Comparison of ENCODE assay signal across 15 cellular contexts in the genomic region with DNA sequence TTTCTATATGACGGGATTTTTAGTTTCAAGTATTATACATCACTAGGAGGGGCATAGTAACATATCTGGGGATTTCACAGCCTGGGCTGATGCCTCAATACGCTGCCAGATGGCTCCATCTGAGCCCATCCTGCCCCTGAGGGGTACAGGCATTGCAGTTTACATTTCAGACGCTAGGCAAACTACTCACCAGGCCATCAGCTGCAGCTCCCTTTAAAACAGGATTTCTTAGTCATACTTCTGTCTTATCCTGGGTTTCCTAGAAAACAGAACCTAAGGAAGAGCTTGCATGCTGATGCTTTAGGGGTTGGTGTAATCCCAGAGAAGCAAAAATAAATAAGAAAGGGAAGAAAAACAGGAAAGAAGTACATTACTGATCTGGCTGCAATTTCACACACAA.
DNase-seq lines count a peak whose midpoint lies in the region; ATAC-seq and TF ChIP-seq lines count a peak whose summit lies in the region.
"Had no signal": no experiment of that assay in that cellular context is flagged by ENCODE, and none has a peak within 500 bp of the region (broad histone marks: within the 10 kb centered on the region; RNA-seq: fewer than 3 reads in every experiment).

No MANE protein-coding gene starts in this region.

- peak overlapping the region; percentile 16 for H2AFZ ChIP-seq in neuronal stem cell (ENCODE audit: low read length)

- H2BK120ac ChIP-seq in neuronal stem cell (ENCODE audit: low read depth, low read length): no peak overlapping the region

- peaks cover 0 to 3% of the 10 kb centered on the region in 2 donors for H3K4me1 ChIP-seq in neuronal stem cell (ENCODE audit: control insufficient read depth in 2 of 2, insufficient read depth in 1 of 2, low read depth in 1 of 2, low read length in 2 of 2)
- H3K4me1 ChIP-seq: esophagus squamous epithelium, left lung had no signal

- H3K27me3 ChIP-seq in GM06990 (replicated peaks; ENCODE audit: control insufficient read depth, insufficient read depth, low read length) (no peaks in the 10 kb centered on the region), neuronal stem cell (ENCODE audit: control insufficient read depth in 3 of 3, insufficient read depth in 3 of 3, low read depth in 1 of 3, low read length in 3 of 3) (no peaks in the 10 kb centered on the region)
- H3K27me3 ChIP-seq: left lung had no signal

- H3K4me2 ChIP-seq in neuronal stem cell (ENCODE audit: insufficient read depth, low read length, poor library complexity, severe bottlenecking): no peak overlapping the region

- no peak overlapping the region for H3K27ac Mint-ChIP-seq in stimulated activated memory B cell treated with anti-CD40 and anti-IgM and Interleukin-4, amounts not matched to agents 10 μg/mL and 1 μg/mL and 100 μg/mL, for 72 hours

- H2BK12ac ChIP-seq in neuronal stem cell (ENCODE audit: low read length): no peak overlapping the region

- no peak overlapping the region for H3K27ac ChIP-seq in neuronal stem cell (replicated peaks; ENCODE audit: low read length)
- H3K27ac ChIP-seq: esophagus squamous epithelium, left lung, SK-N-MC had no signal

- H3K27me3 Mint-ChIP-seq in stimulated activated memory B cell treated with anti-CD40 and anti-IgM and Interleukin-4, amounts not matched to agents 10 μg/mL and 1 μg/mL and 100 μg/mL, for 72 hours: peaks cover 28% of the 10 kb centered on the region

- TF ChIP-seq CTCF in GM06990 (IDR thresholded peaks at IDR 0.05; ENCODE audit: insufficient read depth, low read length, poor library complexity, severe bottlenecking) (peak; percentile 8), epithelial cell of proximal tubule (conservative IDR thresholded peaks at IDR 0.05; ENCODE audit: low read depth, low read length) (peak; percentile 19)

- H2AK5ac ChIP-seq in neuronal stem cell (ENCODE audit: low read depth, low read length): no peak overlapping the region

- no peaks in the 10 kb centered on the region for H3K36me3 ChIP-seq in GM06990 (ENCODE audit: control insufficient read depth, insufficient read depth, low read length)
- no peaks in the 10 kb centered on the region for H3K36me3 ChIP-seq in neuronal stem cell (replicated peaks in 1 of 2; ENCODE audit: control insufficient read depth in 2 of 2, insufficient read depth in 2 of 2, low read length in 2 of 2)
- H3K36me3 ChIP-seq: esophagus squamous epithelium, left lung had no signal

- H3K4me3 Mint-ChIP-seq in stimulated activated memory B cell treated with anti-CD40 and anti-IgM and Interleukin-4, amounts not matched to agents 10 μg/mL and 1 μg/mL and 100 μg/mL, for 72 hours: no peak overlapping the region

- H3K36me3 Mint-ChIP-seq in stimulated activated memory B cell treated with anti-CD40 and anti-IgM and Interleukin-4, amounts not matched to agents 10 μg/mL and 1 μg/mL and 100 μg/mL, for 72 hours: no peaks in the 10 kb centered on the region

- H2BK15ac ChIP-seq in neuronal stem cell (ENCODE audit: low read length): no peak overlapping the region

- no peak overlapping the region for H3K23ac ChIP-seq in neuronal stem cell (ENCODE audit: low read depth, low read length, poor library complexity)

- H3K14ac ChIP-seq in neuronal stem cell (ENCODE audit: low read length): no peak overlapping the region

- ATAC-seq in GM21529 (IDR thresholded peaks at IDR 0.05; ENCODE audit: unreplicated experiment): no peak
- ATAC-seq in stimulated activated memory B cell treated with anti-CD40 and anti-IgM and Interleukin-4, amounts not matched to agents 10 μg/mL and 1 μg/mL and 100 μg/mL, for 72 hours: no peak
- ATAC-seq: left lung had no signal

- WGBS in neuronal stem cell (ENCODE audit: extremely low coverage in 2 of 2, insufficient read length in 2 of 2, insufficient replicate concordance in 1 of 2), 2 donors: no CpG with 5 or more reads among the region's 3 CpGs

- no peaks in the 10 kb centered on the region for H3K9me3 Mint-ChIP-seq in stimulated activated memory B cell treated with anti-CD40 and anti-IgM and Interleukin-4, amounts not matched to agents 10 μg/mL and 1 μg/mL and 100 μg/mL, for 72 hours

- no peak overlapping the region for H3K4me3 ChIP-seq in GM06990 (replicated peaks; ENCODE audit: low read depth, low read length)
- no peak overlapping the region for H3K4me3 ChIP-seq in epithelial cell of proximal tubule (ENCODE audit: low read depth, low read length)
- H3K4me3 ChIP-seq in neuronal stem cell (ENCODE audit: low read length in 2 of 2): no peak overlapping the region
- H3K4me3 ChIP-seq: esophagus squamous epithelium, left lung, SK-N-MC had no signal

- DNase-seq in GM06990 (ENCODE audit: extremely low read depth, insufficient read length): no peak
- DNase-seq in epithelial cell of proximal tubule (ENCODE audit: low read depth): no peak
- no peak for DNase-seq in neuronal stem cell (ENCODE audit: low spot score)
- DNase-seq in T-helper 9 cell: no peak
- DNase-seq in NCI-H146 treated with DMSO at 0.1 percent for 48 hours (lab: John Stamatoyannopoulos, UW; ENCODE audit: unreplicated experiment): no peak
- DNase-seq: activated CD4-positive, alpha-beta T cell treated with anti-CD3 and anti-CD28 coated beads for 48 hours; esophagus squamous epithelium; left lung; NCI-H510A; occipital lobe; stimulated activated naive CD4-positive, alpha-beta T cell had no signal

- no peaks in the 10 kb centered on the region for H3K9me3 ChIP-seq in neuronal stem cell (replicated peaks in 1 of 2; ENCODE audit: control insufficient read depth in 2 of 2, insufficient read depth in 1 of 2, low read depth in 1 of 2, low read length in 2 of 2)
- H3K9me3 ChIP-seq: esophagus squamous epithelium, left lung had no signal

- H4K8ac ChIP-seq in neuronal stem cell (ENCODE audit: low read depth, low read length): no peak overlapping the region

- H3K79me1 ChIP-seq in neuronal stem cell (ENCODE audit: low read depth, low read length): no peaks in the 10 kb centered on the region

- H3K18ac ChIP-seq in neuronal stem cell (ENCODE audit: low read length): no peak overlapping the region

- peaks cover 6% of the 10 kb centered on the region for H3K4me1 Mint-ChIP-seq in stimulated activated memory B cell treated with anti-CD40 and anti-IgM and Interleukin-4, amounts not matched to agents 10 μg/mL and 1 μg/mL and 100 μg/mL, for 72 hours

- no peak overlapping the region for H4K91ac ChIP-seq in neuronal stem cell (ENCODE audit: low read depth, low read length, poor library complexity)

- H2BK5ac ChIP-seq in neuronal stem cell (ENCODE audit: low read length): no peak overlapping the region

- no peak overlapping the region for H3K9ac ChIP-seq in neuronal stem cell (ENCODE audit: low read depth, low read length, poor library complexity)

- H3K4ac ChIP-seq in neuronal stem cell (ENCODE audit: low read length): no peak overlapping the region

TF ChIP-seq in PFSK-1, 5 proteins besides CTCF, POLR2A, EP300 and RAD21:
- TF ChIP-seq FOXP2 (optimal IDR thresholded peaks at IDR 0.05; ENCODE audit: borderline replicate concordance, extremely low read depth, extremely low read length, insufficient read depth) (no peak), SIN3A (IDR thresholded peaks at IDR 0.05; ENCODE audit: borderline replicate concordance, insufficient read depth, low read length) (0 out of 2 replicates have a peak, but pooled peaks have one; percentile 22)
